ENCODE assay signal across 1 cellular context in genomic region chr14:68791078-68791983, GRCh38.
A peak's percentile ranks its signal among the peaks of the same experiment; 100 is the strongest.
TF ChIP-seq lines count a peak whose summit lies in the region.

No MANE protein-coding gene starts in this region.

TF ChIP-seq in GM12878, 131 proteins besides CTCF, POLR2A, EP300 and RAD21 (continued from another document):
- no peak for TF ChIP-seq ZNF592 (IDR thresholded peaks at IDR 0.05)
- TF ChIP-seq POLR2AphosphoS2 (IDR thresholded peaks at IDR 0.05; ENCODE audit: low read depth, low read length): peak; percentile 27; the same call in 1 of the 2 replicates
- TF ChIP-seq TCF12 (IDR thresholded peaks at IDR 0.05; ENCODE audit: low read depth, low read length): no peak
- no peak for TF ChIP-seq ZNF24 (IDR thresholded peaks at IDR 0.05)
- 0 out of 2 replicates have a peak, but pooled peaks have one; percentile 52 for TF ChIP-seq STAT3 (IDR thresholded peaks at IDR 0.05; ENCODE audit: low read depth, low read length)
- TF ChIP-seq, protein P1, sequence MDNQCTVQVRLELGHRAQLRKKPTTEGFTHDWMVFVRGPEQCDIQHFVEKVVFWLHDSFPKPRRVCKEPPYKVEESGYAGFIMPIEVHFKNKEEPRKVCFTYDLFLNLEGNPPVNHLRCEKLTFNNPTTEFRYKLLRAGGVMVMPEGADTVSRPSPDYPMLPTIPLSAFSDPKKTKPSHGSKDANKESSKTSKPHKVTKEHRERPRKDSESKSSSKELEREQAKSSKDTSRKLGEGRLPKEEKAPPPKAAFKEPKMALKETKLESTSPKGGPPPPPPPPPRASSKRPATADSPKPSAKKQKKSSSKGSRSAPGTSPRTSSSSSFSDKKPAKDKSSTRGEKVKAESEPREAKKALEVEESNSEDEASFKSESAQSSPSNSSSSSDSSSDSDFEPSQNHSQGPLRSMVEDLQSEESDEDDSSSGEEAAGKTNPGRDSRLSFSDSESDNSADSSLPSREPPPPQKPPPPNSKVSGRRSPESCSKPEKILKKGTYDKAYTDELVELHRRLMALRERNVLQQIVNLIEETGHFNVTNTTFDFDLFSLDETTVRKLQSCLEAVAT (IDR thresholded peaks at IDR 0.05): peak; percentile 23; the same call in 1 of the 2 replicates
- no peak for TF ChIP-seq CHD2 (IDR thresholded peaks at IDR 0.05; ENCODE audit: borderline replicate concordance, low read depth, low read length)
- no peak for TF ChIP-seq POU2F2 (IDR thresholded peaks at IDR 0.05; ENCODE audit: borderline replicate concordance, low read depth, low read length)
- no peak for TF ChIP-seq SPI1 (IDR thresholded peaks at IDR 0.05; ENCODE audit: borderline replicate concordance, insufficient read depth, low read depth, low read length)
- TF ChIP-seq SIN3A (IDR thresholded peaks at IDR 0.05; ENCODE audit: low read depth, low read length): peak; percentile 18; the same call in 1 of the 2 replicates
- no peak for TF ChIP-seq ZBTB4 (CRISPR knock-in tag; IDR thresholded peaks at IDR 0.05)
- peak; percentile 17 for TF ChIP-seq POLR2AphosphoS5 (IDR thresholded peaks at IDR 0.05; ENCODE audit: low read length)
- TF ChIP-seq SP1 (IDR thresholded peaks at IDR 0.05; ENCODE audit: low read depth, low read length): no peak
- TF ChIP-seq MTA2 (IDR thresholded peaks at IDR 0.05; ENCODE audit: low read depth): no peak
- TF ChIP-seq, protein P2, sequence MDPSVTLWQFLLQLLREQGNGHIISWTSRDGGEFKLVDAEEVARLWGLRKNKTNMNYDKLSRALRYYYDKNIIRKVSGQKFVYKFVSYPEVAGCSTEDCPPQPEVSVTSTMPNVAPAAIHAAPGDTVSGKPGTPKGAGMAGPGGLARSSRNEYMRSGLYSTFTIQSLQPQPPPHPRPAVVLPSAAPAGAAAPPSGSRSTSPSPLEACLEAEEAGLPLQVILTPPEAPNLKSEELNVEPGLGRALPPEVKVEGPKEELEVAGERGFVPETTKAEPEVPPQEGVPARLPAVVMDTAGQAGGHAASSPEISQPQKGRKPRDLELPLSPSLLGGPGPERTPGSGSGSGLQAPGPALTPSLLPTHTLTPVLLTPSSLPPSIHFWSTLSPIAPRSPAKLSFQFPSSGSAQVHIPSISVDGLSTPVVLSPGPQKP (IDR thresholded peaks at IDR 0.05; ENCODE audit: low read depth, low read length): no peak
- TF ChIP-seq TBL1XR1 (IDR thresholded peaks at IDR 0.05; ENCODE audit: low read depth, low read length): peak; percentile 20; the same call in 1 of the 2 replicates
- peak; percentile 22; the same call in 1 of the 2 replicates for TF ChIP-seq IKZF1 (conservative IDR thresholded peaks at IDR 0.05)
- TF ChIP-seq ZNF384 (IDR thresholded peaks at IDR 0.05; ENCODE audit: borderline replicate concordance, low read depth, low read length): no peak
- TF ChIP-seq SMAD1 (IDR thresholded peaks at IDR 0.05; ENCODE audit: low read depth, partially characterized antibody): peak; percentile 17
- no peak for TF ChIP-seq NFIC (IDR thresholded peaks at IDR 0.05; ENCODE audit: low read depth, low read length)
